In genomic region chr3:72086051-72086711, GRCh38 we compare ENCODE assay signal across 1 cellular context.
TF ChIP-seq lines count a peak whose summit lies in the region.

No MANE protein-coding gene starts in this region.

TF ChIP-seq in K562, 482 proteins besides CTCF, POLR2A, EP300 and RAD21 (continued from another document and continues in another):
- TF ChIP-seq CHD7 (IDR thresholded peaks at IDR 0.05; ENCODE audit: low read depth, low read length) (no peak), ZNF436 (CRISPR knock-in tag; IDR thresholded peaks at IDR 0.05) (no peak), STAT5A (IDR thresholded peaks at IDR 0.05; ENCODE audit: borderline replicate concordance, low read length) (peak; percentile 93), RCOR1 (IDR thresholded peaks at IDR 0.05; ENCODE audit: borderline replicate concordance in 1 of 2, low read depth in 2 of 2, low read length in 2 of 2) (peak; percentile 91 to 96), ZNF143 (CRISPR knock-in tag; IDR thresholded peaks at IDR 0.05) (no peak), TCF15 (CRISPR knock-in tag; IDR thresholded peaks at IDR 0.05) (no peak), NCOA4 (IDR thresholded peaks at IDR 0.05; ENCODE audit: partially characterized antibody) (no peak), ZNF449 (CRISPR knock-in tag; IDR thresholded peaks at IDR 0.05) (no peak), DEAF1 (CRISPR knock-in tag; IDR thresholded peaks at IDR 0.05) (peak; percentile 35; the same call in 1 of the 2 replicates), ZKSCAN3 (CRISPR knock-in tag; IDR thresholded peaks at IDR 0.05) (no peak), ZNF655 (CRISPR knock-in tag; IDR thresholded peaks at IDR 0.05) (no peak), ETV1 (tag; conservative IDR thresholded peaks at IDR 0.05; ENCODE audit: low read depth) (peak; percentile 36), SAP30 (IDR thresholded peaks at IDR 0.05; ENCODE audit: borderline replicate concordance, insufficient read depth, low read depth, low read length, poor library complexity, severe bottlenecking) (no peak), GMEB1 (CRISPR knock-in tag; IDR thresholded peaks at IDR 0.05) (no peak), ZBTB33 (CRISPR knock-in tag; IDR thresholded peaks at IDR 0.05) (no peak), NCOA6 (IDR thresholded peaks at IDR 0.05) (no peak), SMARCA5 (IDR thresholded peaks at IDR 0.05) (no peak), ZNF445 (CRISPR knock-in tag; IDR thresholded peaks at IDR 0.05; ENCODE audit: low read depth) (no peak), MIER1 (IDR thresholded peaks at IDR 0.05; ENCODE audit: low read depth) (no peak), PHB2 (IDR thresholded peaks at IDR 0.05; ENCODE audit: low read depth) (peak; percentile 63; the same call in 1 of the 2 replicates), DIDO1 (tag; IDR thresholded peaks at IDR 0.05; ENCODE audit: low read depth) (no peak), ATF7 (IDR thresholded peaks at IDR 0.05) (peak; percentile 75; the same call in 1 of the 2 replicates), CEBPG (CRISPR knock-in tag; IDR thresholded peaks at IDR 0.05) (peak; percentile 96), CEBPG (tag; conservative IDR thresholded peaks at IDR 0.05 in 1 of 2, IDR thresholded peaks at IDR 0.05 in 1 of 2) (peak; percentile 95 to 96), RREB1 (CRISPR knock-in tag; IDR thresholded peaks at IDR 0.05) (no peak), ZNF24 (IDR thresholded peaks at IDR 0.05) (peak; percentile 34; the same call in 1 of the 2 replicates), SIN3B (IDR thresholded peaks at IDR 0.05; ENCODE audit: low read depth) (no peak), ZNF699 (CRISPR knock-in tag; IDR thresholded peaks at IDR 0.05; ENCODE audit: insufficient replicate concordance) (no peak), FOXJ2 (tag; IDR thresholded peaks at IDR 0.05) (peak; percentile 56), SLC30A9 (CRISPR knock-in tag; IDR thresholded peaks at IDR 0.05) (no peak), MEF2A (IDR thresholded peaks at IDR 0.05; ENCODE audit: control insufficient read depth, low read depth, low read length) (peak; percentile 54)
